Comparison of ENCODE assay signal across 1 cellular context in the genomic region with DNA sequence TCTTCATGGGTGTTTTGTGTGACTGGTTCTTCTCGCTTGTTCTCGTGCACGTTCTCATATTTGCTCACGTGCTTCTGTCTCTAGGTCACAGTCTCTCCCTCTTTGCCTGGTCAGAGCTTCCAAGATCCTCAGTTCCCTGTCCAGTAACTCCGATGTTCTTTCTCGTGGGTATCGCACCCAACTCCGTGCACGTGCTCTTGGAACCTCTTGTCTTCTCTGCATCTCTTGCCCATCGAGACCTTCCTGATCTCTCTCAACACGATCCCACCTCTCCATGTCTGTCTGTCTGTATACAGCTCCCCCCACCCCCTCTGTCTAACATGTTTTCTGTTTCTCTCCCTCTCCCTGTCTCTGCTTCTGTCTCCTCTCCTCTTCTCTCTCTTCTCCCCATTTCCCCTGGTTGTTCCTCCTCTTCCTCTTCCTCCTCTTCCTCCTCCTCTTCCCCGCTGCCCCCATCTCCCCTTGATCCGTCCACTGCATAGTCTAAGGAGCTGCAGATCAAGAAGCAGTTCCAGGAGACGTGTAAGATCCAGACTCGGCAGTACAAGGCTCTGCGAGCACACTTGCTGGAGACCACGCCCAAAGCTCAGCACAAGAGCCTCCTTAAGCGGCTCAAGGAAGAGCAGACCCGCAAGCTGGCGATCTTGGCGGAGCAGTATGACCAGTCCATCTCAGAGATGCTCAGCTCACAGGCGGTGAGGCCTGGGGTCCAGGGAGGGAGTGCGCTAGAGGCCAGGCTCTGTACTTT.
A peak's percentile ranks its signal among the peaks of the same experiment; 100 is the strongest.
TF ChIP-seq lines count a peak whose summit lies in the region.

No MANE protein-coding gene starts in this region.

TF ChIP-seq in HEK293, 187 proteins besides CTCF, POLR2A, EP300 and RAD21:
- TF ChIP-seq PATZ1 (tag by site-specific recombination; IDR thresholded peaks at IDR 0.05): no peak
- no peak for TF ChIP-seq PRDM1 (tag by site-specific recombination; IDR thresholded peaks at IDR 0.05)
- no peak for TF ChIP-seq ZNF645 (tag by site-specific recombination; IDR thresholded peaks at IDR 0.05)
- TF ChIP-seq, protein P1, sequence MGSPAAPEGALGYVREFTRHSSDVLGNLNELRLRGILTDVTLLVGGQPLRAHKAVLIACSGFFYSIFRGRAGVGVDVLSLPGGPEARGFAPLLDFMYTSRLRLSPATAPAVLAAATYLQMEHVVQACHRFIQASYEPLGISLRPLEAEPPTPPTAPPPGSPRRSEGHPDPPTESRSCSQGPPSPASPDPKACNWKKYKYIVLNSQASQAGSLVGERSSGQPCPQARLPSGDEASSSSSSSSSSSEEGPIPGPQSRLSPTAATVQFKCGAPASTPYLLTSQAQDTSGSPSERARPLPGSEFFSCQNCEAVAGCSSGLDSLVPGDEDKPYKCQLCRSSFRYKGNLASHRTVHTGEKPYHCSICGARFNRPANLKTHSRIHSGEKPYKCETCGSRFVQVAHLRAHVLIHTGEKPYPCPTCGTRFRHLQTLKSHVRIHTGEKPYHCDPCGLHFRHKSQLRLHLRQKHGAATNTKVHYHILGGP (tag by site-specific recombination; IDR thresholded peaks at IDR 0.05): no peak
- TF ChIP-seq ZNF24 (tag by site-specific recombination; IDR thresholded peaks at IDR 0.05): no peak
- no peak for TF ChIP-seq ZNF768 (tag by site-specific recombination; IDR thresholded peaks at IDR 0.05)
- no peak for TF ChIP-seq ZNF2 (tag by site-specific recombination; IDR thresholded peaks at IDR 0.05)
- TF ChIP-seq GFI1B (tag by site-specific recombination; IDR thresholded peaks at IDR 0.05): no peak
- peak; percentile 91 for TF ChIP-seq ZNF600 (tag by site-specific recombination; IDR thresholded peaks at IDR 0.05)
- TF ChIP-seq ZNF132 (tag by site-specific recombination; IDR thresholded peaks at IDR 0.05; ENCODE audit: borderline replicate concordance): no peak
- no peak for TF ChIP-seq ZNF561 (tag by site-specific recombination; IDR thresholded peaks at IDR 0.05; ENCODE audit: borderline replicate concordance)
- TF ChIP-seq ZBTB17 (tag by site-specific recombination; IDR thresholded peaks at IDR 0.05): peak; percentile 87
- peak; percentile 90 for TF ChIP-seq ZNF513 (tag by site-specific recombination; IDR thresholded peaks at IDR 0.05)
- TF ChIP-seq ZFP37 (tag by site-specific recombination; IDR thresholded peaks at IDR 0.05): no peak
- no peak for TF ChIP-seq ZNF10 (tag by site-specific recombination; IDR thresholded peaks at IDR 0.05)
- no peak for TF ChIP-seq ZFP41 (tag by site-specific recombination; IDR thresholded peaks at IDR 0.05; ENCODE audit: borderline replicate concordance)
- TF ChIP-seq ZBTB8A (tag by site-specific recombination; IDR thresholded peaks at IDR 0.05): no peak
TF ChIP-seq in HEK293: peak in this region for 3.
